22 cellular contexts compared by ENCODE assay signal in genomic region chr14:63843796-63844195, GRCh38.
"Had no signal": no experiment of that assay in that cellular context is flagged by ENCODE, and none has a peak within 500 bp of the region (broad histone marks: within the 10 kb centered on the region; RNA-seq: fewer than 3 reads in every experiment).

No MANE protein-coding gene starts in this region.

- H3K36me3 ChIP-seq: colonic mucosa, esophagus muscularis mucosa, gastroesophageal sphincter, heart left ventricle, left lung had no signal

- H3K27ac ChIP-seq: colonic mucosa, esophagus muscularis mucosa, foreskin keratinocyte, gastroesophageal sphincter, heart left ventricle, hepatocyte, left lung had no signal

- H3K9me3 ChIP-seq: colonic mucosa had no signal

- FAIRE-seq: endothelial cell of umbilical vein, frontal cortex had no signal

- H3K4me3 ChIP-seq: colonic mucosa, esophagus muscularis mucosa, gastroesophageal sphincter, heart left ventricle, hepatocyte, left lung, lung had no signal

- DNase-seq: colonic mucosa; cortex of kidney; effector CD4-positive, alpha-beta T cell; effector memory CD4-positive, alpha-beta T cell; foreskin keratinocyte; heart left ventricle; hypothalamus; immature natural killer cell; islet precursor cell; left cardiac atrium; left lung; left ventricle myocardium superior; mammary epithelial cell; mesendoderm; midbrain; naive thymus-derived CD4-positive, alpha-beta T cell had no signal

- H3K27me3 ChIP-seq: colonic mucosa, esophagus muscularis mucosa, foreskin keratinocyte, gastroesophageal sphincter, heart left ventricle, hepatocyte, left lung had no signal

- ATAC-seq: foreskin keratinocyte; gastroesophageal sphincter; heart left ventricle; left cardiac atrium; left lung; left ventricle myocardium superior; naive thymus-derived CD4-positive, alpha-beta T cell had no signal

- H3K4me1 ChIP-seq: colonic mucosa, esophagus muscularis mucosa, foreskin keratinocyte, gastroesophageal sphincter, left lung had no signal
